In the genomic region with DNA sequence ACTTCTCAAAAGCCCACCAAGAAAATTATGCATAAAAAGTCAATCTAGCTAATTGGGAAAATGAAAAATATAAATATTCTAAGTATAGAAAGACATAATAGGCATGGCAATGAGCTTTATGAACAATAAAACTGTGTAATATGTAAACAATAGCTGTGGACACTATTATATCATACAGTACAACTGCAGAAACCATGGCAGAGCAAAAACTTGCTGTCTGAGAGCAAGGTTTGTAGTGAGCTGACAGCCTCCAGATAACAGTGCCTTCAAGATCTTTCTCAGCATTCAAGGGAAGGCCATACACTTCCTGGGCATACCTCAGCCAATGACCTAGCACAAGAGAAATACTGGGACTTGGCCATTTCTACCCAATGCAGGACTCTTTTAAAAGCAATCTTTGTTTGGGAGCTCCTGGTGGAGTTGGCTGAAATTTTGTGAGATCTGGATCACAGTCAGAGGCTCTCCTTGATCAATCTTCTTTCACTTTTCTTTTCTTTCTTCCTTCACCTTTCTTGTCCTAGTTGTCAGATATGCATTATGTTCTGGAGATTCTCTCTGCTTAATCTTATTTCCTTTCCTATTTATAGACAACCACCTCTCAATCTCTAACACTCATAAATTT, we compare ENCODE assay signal across 19 cellular contexts.
"Had no signal": no experiment of that assay in that cellular context is flagged by ENCODE, and none has a peak within 500 bp of the region (broad histone marks: within the 10 kb centered on the region; RNA-seq: fewer than 3 reads in every experiment).

No MANE protein-coding gene starts in this region.

- H3K9me3 ChIP-seq: body of pancreas, right lobe of liver, transverse colon had no signal

- H3K36me3 ChIP-seq: cardiac muscle cell, right lobe of liver, stomach, transverse colon had no signal

- H3K79me2 ChIP-seq: hepatocyte, parathyroid adenoma had no signal

- H3K27ac ChIP-seq: body of pancreas, cardiac muscle cell, hepatocyte, parathyroid adenoma, right lobe of liver, skin epidermis, stomach, transverse colon had no signal

- H3K9ac ChIP-seq: parathyroid adenoma had no signal

- H3K4me2 ChIP-seq: hepatocyte had no signal

- H2AFZ ChIP-seq: hepatocyte, parathyroid adenoma had no signal

- H3K4me1 ChIP-seq: body of pancreas, parathyroid adenoma, right lobe of liver, stomach had no signal

- DNase-seq: activated CD4-positive, alpha-beta T cell treated with anti-CD3 and anti-CD28 coated beads for 1 hour; activated CD4-positive, alpha-beta T cell treated with anti-CD3 and anti-CD28 coated beads, Interleukin-2, amount 50 U/mL, for 1 hour; activated CD8-positive, alpha-beta T cell treated with anti-CD3 and anti-CD28 coated beads, Interleukin-2, amount 10 ng/mL, durations not matched to agents 7 days and 5 days; activated gamma-delta T cell; anterior cingulate cortex; body of pancreas; cortex of kidney; endodermal cell; glutamatergic neuron; left ventricle myocardium superior; right lobe of liver; stimulated activated CD4-positive, alpha-beta T cell treated with anti-CD3 and anti-CD28 coated beads, Interleukin-1b, Interleukin-23, amount 100 ng/mL, for 48 hours; stomach; transverse colon had no signal

- H3K4me3 ChIP-seq: body of pancreas, cardiac muscle cell, hepatocyte, right lobe of liver, skin epidermis, stomach, transverse colon had no signal

- ATAC-seq: activated CD8-positive, alpha-beta T cell treated with anti-CD3 and anti-CD28 coated beads, Interleukin-2, amount 10 ng/mL, durations not matched to agents 7 days and 5 days; body of pancreas; left ventricle myocardium superior; right lobe of liver; stimulated activated effector memory CD8-positive, alpha-beta T cell treated with anti-CD3 and anti-CD28 coated beads, Interleukin-12 subunit alpha, Interleukin-12 subunit beta, amount 100 ng/mL, for 72 hours had no signal

- H3K27me3 ChIP-seq: body of pancreas, cardiac muscle cell, hepatocyte, right lobe of liver, stomach, transverse colon had no signal
